22 cellular contexts compared by ENCODE assay signal in genomic region chr2:210072493-210072892, GRCh38.
DNase-seq lines count a peak whose midpoint lies in the region; ATAC-seq and TF ChIP-seq lines count a peak whose summit lies in the region.
"Had no signal": no experiment of that assay in that cellular context is flagged by ENCODE, and none has a peak within 500 bp of the region (broad histone marks: within the 10 kb centered on the region; RNA-seq: fewer than 3 reads in every experiment).

No MANE protein-coding gene starts in this region.

- H3K9ac ChIP-seq in parathyroid adenoma, result no peak overlapping the region

- no peaks in the 10 kb centered on the region for H3K27me3 Mint-ChIP-seq in WTC11 (ENCODE audit: low read depth)
- H3K27me3 Mint-ChIP-seq: natural killer cell treated with Interleukin-12 subunit alpha and Interleukin-12 subunit beta and Interleukin-15 and Interleukin-18, amount 100 ng/mL, for 72 hours had no signal

- no peaks in the 10 kb centered on the region for H3K36me3 Mint-ChIP-seq in WTC11
- H3K36me3 Mint-ChIP-seq: activated naive CD4-positive, alpha-beta T cell treated with anti-CD3 and anti-CD28 coated beads, Interleukin-2, amount 50 U/mL, for 72 hours; natural killer cell treated with Interleukin-12 subunit alpha and Interleukin-12 subunit beta and Interleukin-15 and Interleukin-18, amount 100 ng/mL, for 72 hours had no signal

- no peak; the same call in 1 of the 2 replicates for TF ChIP-seq CTCF in WTC11 (IDR thresholded peaks at IDR 0.05)
- TF ChIP-seq CTCF in parathyroid adenoma (IDR thresholded peaks at IDR 0.05), result no peak

- no peak overlapping the region for H3K27ac Mint-ChIP-seq in WTC11
- H3K27ac Mint-ChIP-seq: activated naive CD4-positive, alpha-beta T cell treated with anti-CD3 and anti-CD28 coated beads, Interleukin-2, amount 50 U/mL, for 72 hours; CD8-positive, alpha-beta T cell; natural killer cell treated with Interleukin-12 subunit alpha and Interleukin-12 subunit beta and Interleukin-15 and Interleukin-18, amount 100 ng/mL, for 72 hours had no signal

- H3K4me1 ChIP-seq in parathyroid adenoma, result peaks cover 10% of the 10 kb centered on the region
- H3K4me1 ChIP-seq: upper lobe of right lung had no signal

- DNase-seq in NCI-H146 (lab: John Stamatoyannopoulos, UW), result peak; percentile 10
- no peak for DNase-seq in NCI-H146 treated with DMSO at 0.1 percent for 48 hours (lab: John Stamatoyannopoulos, UW; ENCODE audit: unreplicated experiment)
- DNase-seq in WTC11 (ENCODE audit: low spot score), result no peak
- DNase-seq in NCI-H82 treated with DMSO at 0.1 percent for 48 hours (lab: John Stamatoyannopoulos, UW; ENCODE audit: unreplicated experiment), result no peak
- DNase-seq in RKO (ENCODE audit: low spot score), result no peak
- no peak for DNase-seq in GM19240 (ENCODE audit: insufficient read length, low spot score)
- DNase-seq: 8988T; activated CD4-positive, alpha-beta T cell treated with anti-CD3 and anti-CD28 coated beads for 1 hour; aorta; CD8-positive, alpha-beta T cell; DMS79; effector CD4-positive, alpha-beta T cell; hypothalamus; left ventricle myocardium superior; NCI-H1092; posterior cingulate gyrus; upper lobe of right lung had no signal

- H3K27me3 ChIP-seq in parathyroid adenoma (ENCODE audit: control insufficient read depth, insufficient read depth, low read length), result no peaks in the 10 kb centered on the region
- H3K27me3 ChIP-seq: upper lobe of right lung had no signal

- no peaks in the 10 kb centered on the region for H3K9me3 Mint-ChIP-seq in WTC11
- H3K9me3 Mint-ChIP-seq: activated naive CD4-positive, alpha-beta T cell treated with anti-CD3 and anti-CD28 coated beads, Interleukin-2, amount 50 U/mL, for 72 hours; CD8-positive, alpha-beta T cell; natural killer cell treated with Interleukin-12 subunit alpha and Interleukin-12 subunit beta and Interleukin-15 and Interleukin-18, amount 100 ng/mL, for 72 hours had no signal

- no peaks in the 10 kb centered on the region for H3K9me3 ChIP-seq in parathyroid adenoma (ENCODE audit: control insufficient read depth, low read length)
- H3K9me3 ChIP-seq: upper lobe of right lung had no signal

- CTCF ChIA-PET in WTC11 (lab: Charles Lee), result interaction anchor here (1.0 to 1.4 kb wide), 5 partner anchors 26 to 126 kb away, joined by 3 to 8 read pairs (median 4); no protein-coding TSS in a partner anchor

- H2AFZ ChIP-seq in parathyroid adenoma, result no peak overlapping the region

- H3K79me2 ChIP-seq in parathyroid adenoma, result peaks cover 5% of the 10 kb centered on the region

- no peaks in the 10 kb centered on the region for H3K36me3 ChIP-seq in parathyroid adenoma (ENCODE audit: control insufficient read depth, insufficient read depth, low read length)
- H3K36me3 ChIP-seq: upper lobe of right lung had no signal

- H3K27ac ChIP-seq in parathyroid adenoma, result peak overlapping the region; percentile 48
- H3K27ac ChIP-seq: upper lobe of right lung had no signal

- peaks cover 6% of the 10 kb centered on the region for H3K4me1 Mint-ChIP-seq in WTC11

- ATAC-seq in HG02759 (IDR thresholded peaks at IDR 0.05; ENCODE audit: unreplicated experiment) (peak; percentile 25), WTC11 (peak; percentile 72)
- ATAC-seq: activated naive CD4-positive, alpha-beta T cell treated with anti-CD3 and anti-CD28 coated beads, Interleukin-2, amount 50 U/mL, for 72 hours; CD8-positive, alpha-beta T cell; left ventricle myocardium superior; natural killer cell treated with Interleukin-12 subunit alpha and Interleukin-12 subunit beta and Interleukin-15 and Interleukin-18, amount 100 ng/mL, for 72 hours; upper lobe of right lung had no signal

- POLR2A ChIA-PET in WTC11 (lab: Charles Lee), result no interaction called here

- H3K4me2 ChIP-seq in parathyroid adenoma (ENCODE audit: low read length), result no peak overlapping the region

- no peak overlapping the region for H3K4me3 ChIP-seq in parathyroid adenoma (ENCODE audit: low read depth, low read length)
- H3K4me3 ChIP-seq: GM12878, upper lobe of right lung had no signal

- no peak overlapping the region; the same call in 1 of the 2 replicates for H3K4me3 Mint-ChIP-seq in WTC11
- H3K4me3 Mint-ChIP-seq: CD8-positive, alpha-beta T cell; natural killer cell treated with Interleukin-12 subunit alpha and Interleukin-12 subunit beta and Interleukin-15 and Interleukin-18, amount 100 ng/mL, for 72 hours had no signal

TF ChIP-seq in WTC11, 78 proteins besides CTCF, POLR2A, EP300 and RAD21:
- TF ChIP-seq FOXJ3 (CRISPR knock-in tag; IDR thresholded peaks at IDR 0.05; ENCODE audit: borderline replicate concordance) (no peak), ZNF671 (CRISPR knock-in tag; IDR thresholded peaks at IDR 0.05) (no peak), ZNF532 (CRISPR knock-in tag; IDR thresholded peaks at IDR 0.05; ENCODE audit: borderline replicate concordance) (no peak), MYBL2 (CRISPR knock-in tag; IDR thresholded peaks at IDR 0.05) (no peak), AFF4 (CRISPR knock-in tag; IDR thresholded peaks at IDR 0.05; ENCODE audit: borderline replicate concordance) (no peak)
- TF ChIP-seq, protein P1, sequence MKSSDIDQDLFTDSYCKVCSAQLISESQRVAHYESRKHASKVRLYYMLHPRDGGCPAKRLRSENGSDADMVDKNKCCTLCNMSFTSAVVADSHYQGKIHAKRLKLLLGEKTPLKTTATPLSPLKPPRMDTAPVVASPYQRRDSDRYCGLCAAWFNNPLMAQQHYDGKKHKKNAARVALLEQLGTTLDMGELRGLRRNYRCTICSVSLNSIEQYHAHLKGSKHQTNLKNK (CRISPR knock-in tag; IDR thresholded peaks at IDR 0.05), result no peak
